ENCODE assay signal across 21 cellular contexts in genomic region chr21:27171704-27172103, GRCh38.
DNase-seq lines count a peak whose midpoint lies in the region; ATAC-seq and TF ChIP-seq lines count a peak whose summit lies in the region.
"Had no signal": no experiment of that assay in that cellular context is flagged by ENCODE, and none has a peak within 500 bp of the region (broad histone marks: within the 10 kb centered on the region; RNA-seq: fewer than 3 reads in every experiment).

No MANE protein-coding gene starts in this region.

- POLR2A ChIA-PET in BJ (lab: Charles Lee): no interaction called here

- no peaks in the 10 kb centered on the region for H3K27me3 Mint-ChIP-seq in mesothelial cell of epicardium (ENCODE audit: low read depth)

- H3K4me1 ChIP-seq in heart right ventricle (peaks cover 0 to 7% (median 0%) of the 10 kb centered on the region in 9 donors), gastrocnemius medialis (peaks cover 0 to 5% of the 10 kb centered on the region in 2 donors)
- H3K4me1 ChIP-seq: colonic mucosa, sigmoid colon had no signal

- H3K27me3 ChIP-seq in BJ (ENCODE audit: control insufficient read depth, insufficient read depth, low read length) (no peaks in the 10 kb centered on the region), heart right ventricle (no peaks in the 10 kb centered on the region), gastrocnemius medialis (no peaks in the 10 kb centered on the region), dorsolateral prefrontal cortex (no peaks in the 10 kb centered on the region)
- H3K27me3 ChIP-seq: colonic mucosa, neutrophil, sigmoid colon had no signal

- no peak overlapping the region for H3K4me3 Mint-ChIP-seq in mesothelial cell of epicardium

- peaks cover 7% of the 10 kb centered on the region for H3K4me1 Mint-ChIP-seq in mesothelial cell of epicardium

- H3K27ac ChIP-seq in heart right ventricle (peak overlapping the region in 3 of 10 donors; percentile 22 to 48 (median 22)), gastrocnemius medialis (peak overlapping the region; percentile 40 to 66 (median 44)), dorsolateral prefrontal cortex (no peak overlapping the region)
- H3K27ac ChIP-seq: colonic mucosa, epithelial cell of prostate, neutrophil had no signal

- H3K9me3 ChIP-seq in heart right ventricle (peaks cover 0 to 4% (median 0%) of the 10 kb centered on the region in 11 donors), gastrocnemius medialis (no peaks in the 10 kb centered on the region)
- H3K9me3 ChIP-seq: colonic mucosa, mucosa of descending colon, neutrophil, sigmoid colon had no signal

- peak in 7 of 8 donors; percentile 46 to 86 (median 69) for ATAC-seq in heart right ventricle
- ATAC-seq in gastrocnemius medialis: peak; percentile 81 to 87
- ATAC-seq: left colon, mucosa of descending colon, Panc1 had no signal

- H3K36me3 ChIP-seq in BJ (ENCODE audit: control insufficient read depth, insufficient read depth, low read length) (no peaks in the 10 kb centered on the region), heart right ventricle (no peaks in the 10 kb centered on the region), gastrocnemius medialis (no peaks in the 10 kb centered on the region)
- H3K36me3 ChIP-seq: colonic mucosa, neutrophil, sigmoid colon had no signal

- no peak for TF ChIP-seq POLR2A in gastrocnemius medialis (IDR thresholded peaks at IDR 0.05)

- H3K36me3 Mint-ChIP-seq in mesothelial cell of epicardium: no peaks in the 10 kb centered on the region

- H3K9me3 Mint-ChIP-seq in mesothelial cell of epicardium: peaks cover 14% of the 10 kb centered on the region

- DNase-seq in BJ (ENCODE audit: low read depth) (peak; percentile 55), choroid plexus epithelial cell (ENCODE audit: low read depth) (peak; percentile 80), heart right ventricle (no peak), gastrocnemius medialis (peak in 1 of 2 donors; percentile 30), mesothelial cell of epicardium (ENCODE audit: low spot score in 2 of 2, unreplicated experiment in 2 of 2) (no peak), DMS153 treated with DMSO at 0.1 percent for 48 hours (lab: John Stamatoyannopoulos, UW; ENCODE audit: unreplicated experiment) (no peak), NCI-H69 (lab: John Stamatoyannopoulos, UW) (no peak), dorsolateral prefrontal cortex (no peak)
- DNase-seq: activated CD4-positive, alpha-beta T cell treated with anti-CD3 and anti-CD28 coated beads for 4 hours; activated effector memory CD4-positive, alpha-beta T cell treated with anti-CD3 and anti-CD28 coated beads, Interleukin-2, amount 50 U/mL, for 16 hours; colonic mucosa; left colon; mucosa of descending colon; NCI-H1417 treated with DMSO at 0.1 percent for 48 hours; NCI-H2171; NCI-H748 treated with DMSO at 0.1 percent for 48 hours; sigmoid colon; stimulated activated CD4-positive, alpha-beta T cell treated with anti-CD3 and anti-CD28 coated beads, Interleukin-2, amount 100 ng/mL, for 48 hours had no signal

- no peak overlapping the region for H3K27ac Mint-ChIP-seq in mesothelial cell of epicardium

- intact Hi-C loops in heart right ventricle (cut with DNase I) (no loop called here), gastrocnemius medialis (cut with DNase I; ENCODE audit: low total_unique reads) (no loop called here), dorsolateral prefrontal cortex (cut with DNase I) (no loop called here)

- in situ Hi-C loops in gastrocnemius medialis (cut with MboI; ENCODE audit: low sequenced_read_pairs in 4 of 4): no loop called here

- H3K4me3 ChIP-seq in BJ (ENCODE audit: low read depth, low read length): no peak overlapping the region
- H3K4me3 ChIP-seq in choroid plexus epithelial cell (ENCODE audit: low read depth, low read length): no peak overlapping the region
- no peak overlapping the region for H3K4me3 ChIP-seq in heart right ventricle
- no peak overlapping the region for H3K4me3 ChIP-seq in gastrocnemius medialis
- no peak overlapping the region for H3K4me3 ChIP-seq in dorsolateral prefrontal cortex
- H3K4me3 ChIP-seq: colonic mucosa, mucosa of descending colon, sigmoid colon had no signal

- CTCF ChIA-PET in BJ (lab: Yijun Ruan, JAX): interaction anchor here (0.6 kb wide), 1 partner anchor 127 kb away, joined by 3 read pairs; no protein-coding TSS in a partner anchor

- no peak for TF ChIP-seq CTCF in BJ (IDR thresholded peaks at IDR 0.05; ENCODE audit: insufficient read depth, low read depth, low read length)
- TF ChIP-seq CTCF in choroid plexus epithelial cell (conservative IDR thresholded peaks at IDR 0.05; ENCODE audit: low read depth, low read length): no peak
- no peak for TF ChIP-seq CTCF in heart right ventricle (IDR thresholded peaks at IDR 0.05)
- TF ChIP-seq CTCF in gastrocnemius medialis (IDR thresholded peaks at IDR 0.05 in 4 of 5, conservative IDR thresholded peaks at IDR 0.05 in 1 of 5): no peak
- no peak for TF ChIP-seq CTCF in mesothelial cell of epicardium (IDR thresholded peaks at IDR 0.05; ENCODE audit: unreplicated experiment)
- TF ChIP-seq CTCF in dorsolateral prefrontal cortex (IDR thresholded peaks at IDR 0.05 in 54 of 56, conservative IDR thresholded peaks at IDR 0.05 in 2 of 56; ENCODE audit: low read depth in 1 of 56, partially characterized antibody in 56 of 56): no peak

Comparison
In these comparisons a context has a peak if more than half of its experiments do, and no peak if none do; other contexts are left out.
1. DNase-seq: peak in BJ (single experiment) and choroid plexus epithelial cell (single experiment); none in heart right ventricle (0 of 2), mesothelial cell of epicardium (0 of 2), DMS153 treated with DMSO at 0.1 percent for 48 hours (single experiment), NCI-H69 (single experiment) and dorsolateral prefrontal cortex (0 of 10).
2. H3K27ac ChIP-seq: peak in gastrocnemius medialis (4 of 4); none in dorsolateral prefrontal cortex (0 of 59).